21 cellular contexts compared by ENCODE assay signal in the genomic region with DNA sequence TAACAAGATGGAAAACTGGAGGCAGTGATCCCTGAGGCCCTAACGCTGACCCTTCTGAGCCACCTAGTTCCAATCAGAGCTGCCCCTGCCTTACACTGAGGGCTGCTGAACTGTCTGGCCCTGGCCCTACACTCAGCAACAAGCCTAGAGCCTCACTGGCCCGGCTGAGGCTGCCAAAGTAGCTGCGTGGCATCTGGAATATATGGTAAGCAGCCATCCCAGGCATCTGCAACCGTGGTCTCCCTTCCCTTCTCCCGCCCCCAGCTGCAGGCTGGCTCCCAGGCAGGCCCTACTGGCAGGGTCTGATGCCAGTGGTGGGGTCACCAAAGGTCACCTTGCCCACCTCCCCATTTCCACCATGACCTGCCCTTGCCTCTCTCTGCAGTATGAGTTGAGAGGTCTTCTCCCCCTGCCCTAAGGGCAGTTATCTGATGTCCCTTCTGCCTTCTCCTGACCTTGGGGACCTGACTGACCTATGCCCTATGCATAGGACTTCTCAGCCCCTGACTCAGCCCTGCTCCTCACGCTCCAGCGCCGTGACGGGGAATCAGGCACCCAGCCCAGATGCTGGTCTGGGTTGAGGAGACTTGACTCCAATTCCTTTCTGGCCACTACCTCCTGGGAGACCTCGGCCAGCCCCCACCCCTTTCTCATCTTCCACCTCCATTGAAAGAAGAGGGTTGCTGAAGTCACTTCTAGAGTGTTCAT. TPM values are rescaled to one million over a fixed set of nuclear protein-coding genes. Genes with fewer than 3 reads are reported as not detected.
DNase-seq lines count a peak whose midpoint lies in the region; ATAC-seq and TF ChIP-seq lines count a peak whose summit lies in the region.
"Had no signal": no experiment of that assay in that cellular context is flagged by ENCODE, and none has a peak within 500 bp of the region (broad histone marks: within the 10 kb centered on the region; RNA-seq: fewer than 3 reads in every experiment).

No MANE protein-coding gene starts in this region.

- no peak for TF ChIP-seq CTCF in chondrocyte (IDR thresholded peaks at IDR 0.05)
- no peak for TF ChIP-seq CTCF in neural crest cell (conservative IDR thresholded peaks at IDR 0.05)
- no peak for TF ChIP-seq CTCF in thyroid gland (IDR thresholded peaks at IDR 0.05)

- peak overlapping the region in 2 of 4 donors; percentile 60 to 80 for H3K4me3 Mint-ChIP-seq in CD4-positive, CD25-positive, alpha-beta regulatory T cell
- H3K4me3 Mint-ChIP-seq in chondrocyte (ENCODE audit: unreplicated experiment) = no peak overlapping the region
- no peak overlapping the region for H3K4me3 Mint-ChIP-seq in neural crest cell
- H3K4me3 Mint-ChIP-seq: brain had no signal

- no peaks in the 10 kb centered on the region for H3K27me3 ChIP-seq in CD4-positive, CD25-positive, alpha-beta regulatory T cell (ENCODE audit: control insufficient read depth, insufficient read depth, low read length)
- H3K27me3 ChIP-seq in NT2/D1 (ENCODE audit: insufficient read depth, insufficient read length) = no peaks in the 10 kb centered on the region
- no peaks in the 10 kb centered on the region for H3K27me3 ChIP-seq in thyroid gland
- no peaks in the 10 kb centered on the region for H3K27me3 ChIP-seq in SJCRH30
- H3K27me3 ChIP-seq: foreskin keratinocyte had no signal

- intact Hi-C loops in thyroid gland (cut with DNase I) (no loop called here), Right ventricle myocardium inferior (cut with DNase I) (no loop called here)

- H3K9ac ChIP-seq in NT2/D1 (ENCODE audit: insufficient read length, low read depth) = no peak overlapping the region

- H3K9me3 Mint-ChIP-seq in CD4-positive, CD25-positive, alpha-beta regulatory T cell = no peaks in the 10 kb centered on the region
- H3K9me3 Mint-ChIP-seq in chondrocyte (ENCODE audit: low read depth) = no peaks in the 10 kb centered on the region
- H3K9me3 Mint-ChIP-seq in neural crest cell = no peaks in the 10 kb centered on the region
- H3K9me3 Mint-ChIP-seq: activated naive CD4-positive, alpha-beta T cell treated with anti-CD3 and anti-CD28 coated beads, Interleukin-2, amount 50 U/mL, for 72 hours; brain; IgD-negative memory B cell had no signal

- no peaks in the 10 kb centered on the region for H3K9me3 ChIP-seq in CD4-positive, CD25-positive, alpha-beta regulatory T cell (ENCODE audit: control insufficient read depth in 2 of 2, low read length in 2 of 2)
- H3K9me3 ChIP-seq in NT2/D1 (ENCODE audit: insufficient read depth, low read length) (no peaks in the 10 kb centered on the region), thyroid gland (no peaks in the 10 kb centered on the region), SJCRH30 (replicated peaks) (no peaks in the 10 kb centered on the region)
- H3K9me3 ChIP-seq: thoracic aorta had no signal

- H3K4me3 ChIP-seq in CD4-positive, CD25-positive, alpha-beta regulatory T cell (ENCODE audit: low read depth, low read length) = no peak overlapping the region
- H3K4me3 ChIP-seq in NT2/D1 (ENCODE audit: insufficient read length, low read depth) (peak overlapping the region; percentile 3), thyroid gland (replicated peaks in 1 of 3) (no peak overlapping the region), SJCRH30 (no peak overlapping the region)
- H3K4me3 ChIP-seq: thoracic aorta had no signal

- H3K4me1 ChIP-seq in CD4-positive, CD25-positive, alpha-beta regulatory T cell (ENCODE audit: control insufficient read depth, insufficient read depth, low read length, poor library complexity, severe bottlenecking) = peaks cover 59% of the 10 kb centered on the region
- H3K4me1 ChIP-seq in NT2/D1 (ENCODE audit: insufficient read depth, insufficient read length) (peaks cover 21% of the 10 kb centered on the region), thyroid gland (peaks cover 0 to 7% of the 10 kb centered on the region in 2 donors), SJCRH30 (no peaks in the 10 kb centered on the region)
- H3K4me1 ChIP-seq: foreskin keratinocyte had no signal

- no peak for DNase-seq in CD4-positive, CD25-positive, alpha-beta regulatory T cell
- DNase-seq in NT2/D1 (ENCODE audit: low read depth, low spot score) = no peak
- DNase-seq in chondrocyte (ENCODE audit: low spot score) = peak; percentile 85
- DNase-seq in neural crest cell (ENCODE audit: low read depth, low spot score) = no peak
- DNase-seq in thyroid gland = no peak
- no peak for DNase-seq in middle frontal gyrus (ENCODE audit: extremely low spot score, low spot score)
- DNase-seq in SJCRH30 = no peak
- no peak for DNase-seq in Right ventricle myocardium inferior (ENCODE audit: missing footprints)
- DNase-seq: activated CD4-positive, alpha-beta T cell treated with anti-CD3 and anti-CD28 coated beads, Interleukin-2, amount 50 U/mL, for 1 hour; activated T-cell treated with anti-CD3 and anti-CD28 coated beads, Interleukin-2, amount 50 U/mL, for 48 hours; COR-L47; foreskin keratinocyte; NCI-H1694 treated with DMSO at 0.1 percent for 48 hours; NCI-H2227 treated with DMSO at 0.1 percent for 48 hours; NCI-H774; nucleus accumbens had no signal

- 73 to 85% methylated on average over 9 to 10 of the region's 10 CpGs for WGBS in thyroid gland, 2 donors

- H3K4me1 Mint-ChIP-seq in CD4-positive, CD25-positive, alpha-beta regulatory T cell = peaks cover 20 to 95% (median 41%) of the 10 kb centered on the region in 4 donors
- H3K4me1 Mint-ChIP-seq in chondrocyte (ENCODE audit: low read depth) (peaks cover 13% of the 10 kb centered on the region), neural crest cell (peaks cover 39% of the 10 kb centered on the region)

- peak overlapping the region; percentile 83 to 99 (median 94) for H3K27ac Mint-ChIP-seq in CD4-positive, CD25-positive, alpha-beta regulatory T cell
- no peak overlapping the region for H3K27ac Mint-ChIP-seq in chondrocyte (ENCODE audit: unreplicated experiment)
- peak overlapping the region; percentile 84 for H3K27ac Mint-ChIP-seq in neural crest cell (ENCODE audit: unreplicated experiment)

- H3K36me3 Mint-ChIP-seq in CD4-positive, CD25-positive, alpha-beta regulatory T cell = peaks cover 15% of the 10 kb centered on the region
- H3K36me3 Mint-ChIP-seq in chondrocyte (ENCODE audit: low read depth) = peaks cover 2% of the 10 kb centered on the region
- no peaks in the 10 kb centered on the region for H3K36me3 Mint-ChIP-seq in neural crest cell (ENCODE audit: low read depth)
- H3K36me3 Mint-ChIP-seq: activated naive CD4-positive, alpha-beta T cell treated with anti-CD3 and anti-CD28 coated beads, Interleukin-2, amount 50 U/mL, for 72 hours had no signal

- H3K27me3 Mint-ChIP-seq in CD4-positive, CD25-positive, alpha-beta regulatory T cell = no peaks in the 10 kb centered on the region
- H3K27me3 Mint-ChIP-seq in chondrocyte (ENCODE audit: low read depth) = no peaks in the 10 kb centered on the region
- H3K27me3 Mint-ChIP-seq in neural crest cell (ENCODE audit: low read depth) = no peaks in the 10 kb centered on the region

- ATAC-seq in CD4-positive, CD25-positive, alpha-beta regulatory T cell (ENCODE audit: low read depth in 2 of 2) = no peak
- ATAC-seq in Right ventricle myocardium inferior = no peak
- ATAC-seq: activated naive CD4-positive, alpha-beta T cell treated with anti-CD3 and anti-CD28 coated beads, Interleukin-2, amount 50 U/mL, for 72 hours; foreskin keratinocyte had no signal

- TF ChIP-seq POLR2A in thyroid gland (IDR thresholded peaks at IDR 0.05) = no peak

- H3K36me3 ChIP-seq in CD4-positive, CD25-positive, alpha-beta regulatory T cell (ENCODE audit: control insufficient read depth, insufficient read depth, low read length) = no peaks in the 10 kb centered on the region
- peaks cover 17% of the 10 kb centered on the region for H3K36me3 ChIP-seq in NT2/D1 (ENCODE audit: insufficient read depth, insufficient read length, low read length)
- no peaks in the 10 kb centered on the region for H3K36me3 ChIP-seq in thyroid gland
- no peaks in the 10 kb centered on the region for H3K36me3 ChIP-seq in SJCRH30
- H3K36me3 ChIP-seq: thoracic aorta had no signal

- no peak overlapping the region for H3K27ac ChIP-seq in CD4-positive, CD25-positive, alpha-beta regulatory T cell (ENCODE audit: insufficient read depth, low read length, poor library complexity, severe bottlenecking)
- H3K27ac ChIP-seq in thyroid gland (no peak overlapping the region), SJCRH30 (no peak overlapping the region)
- H3K27ac ChIP-seq: foreskin keratinocyte, HL-60, thoracic aorta had no signal

RNA-seq across cellular contexts. Expression of a gene that starts 45.3 kb away (rescaled TPM):
- total RNA-seq in CD4-positive, CD25-positive, alpha-beta regulatory T cell = 15.3 TPM
- 10 to 100 TPM; 31.7 to 54.7 (median 47.3) TPM for polyA plus RNA-seq in CD4-positive, CD25-positive, alpha-beta regulatory T cell
- 10.0 to 22.3 TPM (median 21.8 TPM) in 3 replicates for total RNA-seq in chondrocyte
- 33.1 and 36.9 TPM in 2 replicates for total RNA-seq in neural crest cell
- total RNA-seq in thyroid gland = 10 to 100 TPM; 26.6 to 33.3 (median 29.2) TPM
- 33.1 and 39.0 TPM in 2 replicates for total RNA-seq in SJCRH30 (2014; rRNA removed; shearing (Covaris generic))
- 14.6 TPM for total RNA-seq in Right ventricle myocardium inferior

RNA-seq across cellular contexts. Expression of a gene that starts 48.1 kb away (rescaled TPM):
- 140 TPM for total RNA-seq in CD4-positive, CD25-positive, alpha-beta regulatory T cell
- polyA plus RNA-seq in CD4-positive, CD25-positive, alpha-beta regulatory T cell = 10 to 100 TPM; 68.1 to 81.5 (median 71.8) TPM
- total RNA-seq in chondrocyte (51.3 to 65.5 TPM (median 56.8 TPM) in 3 replicates), neural crest cell (102 and 108 TPM in 2 replicates), thyroid gland (10 to 100 TPM; 64.7 to 96.3 (median 78.9) TPM), Right ventricle myocardium inferior (54.2 TPM)
- total RNA-seq in SJCRH30 (2014; rRNA removed; shearing (Covaris generic)) = 129 and 142 TPM in 2 replicates

RNA-seq across cellular contexts. Expression of a gene that starts 48.4 kb away (rescaled TPM):
- 25.7 TPM for total RNA-seq in CD4-positive, CD25-positive, alpha-beta regulatory T cell
- polyA plus RNA-seq in CD4-positive, CD25-positive, alpha-beta regulatory T cell = 10 to 100 TPM; 26.7 to 46.4 (median 36.1) TPM
- 38.9 to 48.7 TPM (median 42.6 TPM) in 3 replicates for total RNA-seq in chondrocyte
- 46.8 and 53.4 TPM in 2 replicates for total RNA-seq in neural crest cell
- 10 to 100 TPM; 42.6 to 59.2 (median 53.9) TPM for total RNA-seq in thyroid gland
- 49.9 and 50.8 TPM in 2 replicates for total RNA-seq in SJCRH30 (2014; rRNA removed; shearing (Covaris generic))
- 13.8 TPM for total RNA-seq in Right ventricle myocardium inferior
